Comparison of ENCODE assay signal across 8 cellular contexts in genomic region chr5:169805527-169805934, GRCh38.
DNase-seq lines count a peak whose midpoint lies in the region; ATAC-seq and TF ChIP-seq lines count a peak whose summit lies in the region.

No MANE protein-coding gene starts in this region.

- H3K27me3 ChIP-seq in hepatocyte = peaks cover 7% of the 10 kb centered on the region

- no peaks in the 10 kb centered on the region for H3K9me2 ChIP-seq in hepatocyte (replicated peaks; ENCODE audit: insufficient read depth)

- H4K20me1 ChIP-seq in hepatocyte (ENCODE audit: insufficient read depth, poor library complexity, severe bottlenecking) = no peaks in the 10 kb centered on the region

- H3K4me2 ChIP-seq in hepatocyte = no peak overlapping the region

- no peak overlapping the region for H2AFZ ChIP-seq in hepatocyte

- H3K4me1 ChIP-seq in hepatocyte (ENCODE audit: insufficient read depth) = peaks cover 7% of the 10 kb centered on the region

- DNase-seq in activated CD4-positive, CD25-positive, alpha-beta regulatory T cell treated with anti-CD3 and anti-CD28 coated beads, Interleukin-2, amount 50 U/mL, for 16 hours (ENCODE audit: low read depth, low spot score) = peak; percentile 21
- DNase-seq in activated CD4-positive, CD25-positive, alpha-beta regulatory T cell (lab: John Stamatoyannopoulos, UW) = no peak
- DNase-seq in activated CD8-positive, alpha-beta memory T cell treated with anti-CD3 and anti-CD28 coated beads, Interleukin-2, amount 50 U/mL, for 4 hours = peak; percentile 39
- DNase-seq in stimulated activated CD4-positive, alpha-beta T cell treated with anti-CD3 and anti-CD28 coated beads, Interleukin-12 subunit alpha, Interleukin-12 subunit beta, amount 100 ng/mL, for 4 hours = peak; percentile 47
- DNase-seq in NCI-H2196 (lab: John Stamatoyannopoulos, UW; ENCODE audit: unreplicated experiment) (no peak), Right ventricle myocardium inferior (ENCODE audit: missing footprints) (no peak), hepatocyte (ENCODE audit: low spot score) (no peak)

- H3K4me3 ChIP-seq in hepatocyte = no peak overlapping the region

- WGBS in hepatocyte (ENCODE audit: low lambda C conversion rate, missing lambda C conversion rate) = 55% methylated on average over 5 of the region's 5 CpGs

- no peak overlapping the region for H3K27ac ChIP-seq in hepatocyte

- ATAC-seq in HG03060 (IDR thresholded peaks at IDR 0.05; ENCODE audit: low read depth, unreplicated experiment) = peak; percentile 93
- ATAC-seq in Right ventricle myocardium inferior = no peak

- TF ChIP-seq CTCF in hepatocyte (IDR thresholded peaks at IDR 0.05; ENCODE audit: poor library complexity) = no peak

- H3K9me3 ChIP-seq in hepatocyte (ENCODE audit: low read depth) = no peaks in the 10 kb centered on the region

- no peaks in the 10 kb centered on the region for H3K36me3 ChIP-seq in hepatocyte (replicated peaks; ENCODE audit: insufficient read depth, low read depth)

- H3K79me2 ChIP-seq in hepatocyte = no peaks in the 10 kb centered on the region

- intact Hi-C loops in Right ventricle myocardium inferior (cut with DNase I) = loop anchor here (10.0 kb wide), 1 partner anchor 69 kb away; no protein-coding TSS in a partner anchor

Comparison
In these comparisons a context has a peak if more than half of its experiments do, and no peak if none do; other contexts are left out.
1. DNase-seq: peak in activated CD4-positive, CD25-positive, alpha-beta regulatory T cell treated with anti-CD3 and anti-CD28 coated beads, Interleukin-2, amount 50 U/mL, for 16 hours (single experiment), activated CD8-positive, alpha-beta memory T cell treated with anti-CD3 and anti-CD28 coated beads, Interleukin-2, amount 50 U/mL, for 4 hours (single experiment) and stimulated activated CD4-positive, alpha-beta T cell treated with anti-CD3 and anti-CD28 coated beads, Interleukin-12 subunit alpha, Interleukin-12 subunit beta, amount 100 ng/mL, for 4 hours (single experiment); none in activated CD4-positive, CD25-positive, alpha-beta regulatory T cell (0 of 4), NCI-H2196 (single experiment), Right ventricle myocardium inferior (single experiment) and hepatocyte (single experiment).